Comparison of ENCODE assay signal across 9 cellular contexts in the genomic region with DNA sequence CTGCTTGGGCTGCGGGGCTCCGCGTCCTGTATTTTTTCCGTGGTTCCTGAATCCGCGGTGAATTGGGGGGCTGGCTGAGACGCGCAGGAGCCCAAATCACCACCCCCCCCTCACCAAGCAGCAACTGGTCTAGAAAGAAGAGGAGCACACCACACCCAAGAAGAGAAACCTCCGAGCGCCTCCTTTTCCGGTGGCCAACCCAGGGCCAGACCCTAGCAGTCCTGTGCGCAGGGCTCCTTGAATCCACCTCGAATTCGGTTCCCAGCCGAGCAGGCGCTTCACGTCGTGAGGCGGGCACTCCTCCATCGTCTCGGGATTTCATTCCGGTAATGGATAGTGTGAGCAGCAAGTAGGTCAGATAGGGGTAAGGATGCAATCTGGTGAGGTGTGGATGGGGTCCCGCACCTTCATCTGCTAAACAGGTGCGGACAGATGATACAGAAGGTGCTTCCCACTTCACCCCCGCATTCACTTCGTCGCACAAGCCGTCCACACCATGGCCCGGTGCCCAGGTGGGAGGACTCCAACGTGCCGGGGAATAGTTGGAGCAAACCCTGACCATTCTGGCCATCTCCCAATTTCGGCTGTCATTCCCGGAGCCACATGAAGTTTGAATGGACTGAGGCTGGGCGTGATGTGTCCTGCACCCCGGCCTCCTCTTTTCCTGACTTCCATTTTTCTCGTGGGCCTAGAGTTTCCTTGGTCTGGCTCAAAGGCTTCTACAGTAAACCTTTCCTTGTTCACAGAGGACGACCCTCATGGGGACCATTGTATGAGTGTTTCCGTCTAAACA. TPM values are rescaled to one million over a fixed set of nuclear protein-coding genes. Genes with fewer than 3 reads are reported as not detected.
DNase-seq lines count a peak whose midpoint lies in the region; ATAC-seq and TF ChIP-seq lines count a peak whose summit lies in the region.
"Had no signal": no experiment of that assay in that cellular context is flagged by ENCODE, and none has a peak within 500 bp of the region (broad histone marks: within the 10 kb centered on the region; RNA-seq: fewer than 3 reads in every experiment).

No MANE protein-coding gene starts in this region.

- H3K27ac Mint-ChIP-seq in T-helper 1 cell treated with Interleukin-12 subunit alpha and Interleukin-12 subunit beta and Interleukin-4 antibody, amounts not matched to agents 30 μg/mL and 1 μg/mL, for 36 hours: no peak overlapping the region
- no peak overlapping the region for H3K27ac Mint-ChIP-seq in activated naive CD8-positive, alpha-beta T cell treated with anti-CD3 and anti-CD28 coated beads for 36 hours
- H3K27ac Mint-ChIP-seq in stimulated activated naive CD8-positive, alpha-beta T cell treated with anti-CD3 and anti-CD28 coated beads, Interleukin-15, amount 100 ng/mL, for 72 hours: no peak overlapping the region
- H3K27ac Mint-ChIP-seq in glutamatergic neuron (ENCODE audit: unreplicated experiment): no peak overlapping the region

- peak overlapping the region; percentile 80 for H3K4me3 ChIP-seq in iPS-15b (ENCODE audit: low read depth, low read length)

- no peak for TF ChIP-seq CTCF in glutamatergic neuron (IDR thresholded peaks at IDR 0.05; ENCODE audit: partially characterized antibody, unreplicated experiment)

- peaks cover 4% of the 10 kb centered on the region for H3K4me1 ChIP-seq in iPS-15b (ENCODE audit: control insufficient read depth, insufficient read depth, low read length)

- H3K9ac ChIP-seq in iPS-15b (ENCODE audit: low read depth, low read length): no peak overlapping the region

- ATAC-seq in stimulated activated naive CD8-positive, alpha-beta T cell treated with anti-CD3 and anti-CD28 coated beads, Interleukin-15, amount 100 ng/mL, for 72 hours: no peak

- no peaks in the 10 kb centered on the region for H3K9me3 ChIP-seq in iPS-15b (ENCODE audit: control insufficient read depth, insufficient read depth, low read length)

- peaks cover 29% of the 10 kb centered on the region for H3K27me3 Mint-ChIP-seq in T-helper 1 cell treated with Interleukin-12 subunit alpha and Interleukin-12 subunit beta and Interleukin-4 antibody, amounts not matched to agents 30 μg/mL and 1 μg/mL, for 36 hours (ENCODE audit: low read depth)
- H3K27me3 Mint-ChIP-seq in activated naive CD8-positive, alpha-beta T cell treated with anti-CD3 and anti-CD28 coated beads for 36 hours: peaks cover 80% of the 10 kb centered on the region
- H3K27me3 Mint-ChIP-seq in stimulated activated naive CD8-positive, alpha-beta T cell treated with anti-CD3 and anti-CD28 coated beads, Interleukin-15, amount 100 ng/mL, for 72 hours: peaks cover 85% of the 10 kb centered on the region
- peaks cover 22% of the 10 kb centered on the region for H3K27me3 Mint-ChIP-seq in glutamatergic neuron (ENCODE audit: unreplicated experiment)

- H3K4me3 Mint-ChIP-seq in T-helper 1 cell treated with Interleukin-12 subunit alpha and Interleukin-12 subunit beta and Interleukin-4 antibody, amounts not matched to agents 30 μg/mL and 1 μg/mL, for 36 hours: peak overlapping the region; percentile 42
- H3K4me3 Mint-ChIP-seq in activated naive CD8-positive, alpha-beta T cell treated with anti-CD3 and anti-CD28 coated beads for 36 hours: peak overlapping the region; percentile 69
- peak overlapping the region; percentile 77 to 78 for H3K4me3 Mint-ChIP-seq in stimulated activated naive CD8-positive, alpha-beta T cell treated with anti-CD3 and anti-CD28 coated beads, Interleukin-15, amount 100 ng/mL, for 72 hours
- no peak overlapping the region for H3K4me3 Mint-ChIP-seq in glutamatergic neuron (ENCODE audit: unreplicated experiment)

- H3K36me3 ChIP-seq in iPS-15b (ENCODE audit: control insufficient read depth, insufficient read depth, low read length): no peaks in the 10 kb centered on the region

- DNase-seq in T-helper 1 cell (no peak), glutamatergic neuron (no peak), NCI-H524 treated with DMSO at 0.1 percent for 48 hours (lab: John Stamatoyannopoulos, UW) (no peak), Ammon's horn (ENCODE audit: low spot score) (no peak)
- no peak for DNase-seq in activated naive CD8-positive, alpha-beta T cell treated with anti-CD3 and anti-CD28 coated beads for 36 hours
- DNase-seq in stimulated activated naive CD8-positive, alpha-beta T cell treated with anti-CD3 and anti-CD28 coated beads, Interleukin-15, amount 100 ng/mL, for 72 hours: no peak
- DNase-seq: ACHN had no signal

- H3K9me3 Mint-ChIP-seq in T-helper 1 cell treated with Interleukin-12 subunit alpha and Interleukin-12 subunit beta and Interleukin-4 antibody, amounts not matched to agents 30 μg/mL and 1 μg/mL, for 36 hours: peaks cover 42% of the 10 kb centered on the region
- no peaks in the 10 kb centered on the region for H3K9me3 Mint-ChIP-seq in activated naive CD8-positive, alpha-beta T cell treated with anti-CD3 and anti-CD28 coated beads for 36 hours
- no peaks in the 10 kb centered on the region for H3K9me3 Mint-ChIP-seq in stimulated activated naive CD8-positive, alpha-beta T cell treated with anti-CD3 and anti-CD28 coated beads, Interleukin-15, amount 100 ng/mL, for 72 hours
- H3K9me3 Mint-ChIP-seq in glutamatergic neuron (ENCODE audit: unreplicated experiment): peaks cover 35% of the 10 kb centered on the region

- H3K36me3 Mint-ChIP-seq in T-helper 1 cell treated with Interleukin-12 subunit alpha and Interleukin-12 subunit beta and Interleukin-4 antibody, amounts not matched to agents 30 μg/mL and 1 μg/mL, for 36 hours (ENCODE audit: low read depth): peaks cover 2% of the 10 kb centered on the region
- no peaks in the 10 kb centered on the region for H3K36me3 Mint-ChIP-seq in activated naive CD8-positive, alpha-beta T cell treated with anti-CD3 and anti-CD28 coated beads for 36 hours
- peaks cover 27% of the 10 kb centered on the region for H3K36me3 Mint-ChIP-seq in glutamatergic neuron (ENCODE audit: unreplicated experiment)

- H3K27me3 ChIP-seq in iPS-15b (ENCODE audit: control insufficient read depth, insufficient read depth, low read length): peaks cover 69% of the 10 kb centered on the region

- peaks cover 4% of the 10 kb centered on the region for H3K4me1 Mint-ChIP-seq in T-helper 1 cell treated with Interleukin-12 subunit alpha and Interleukin-12 subunit beta and Interleukin-4 antibody, amounts not matched to agents 30 μg/mL and 1 μg/mL, for 36 hours (ENCODE audit: low read depth)
- peaks cover 14% of the 10 kb centered on the region for H3K4me1 Mint-ChIP-seq in activated naive CD8-positive, alpha-beta T cell treated with anti-CD3 and anti-CD28 coated beads for 36 hours
- peaks cover 33% of the 10 kb centered on the region for H3K4me1 Mint-ChIP-seq in stimulated activated naive CD8-positive, alpha-beta T cell treated with anti-CD3 and anti-CD28 coated beads, Interleukin-15, amount 100 ng/mL, for 72 hours
- peaks cover 2% of the 10 kb centered on the region for H3K4me1 Mint-ChIP-seq in glutamatergic neuron (ENCODE audit: low read depth, unreplicated experiment)

RNA-seq across cellular contexts. Expression of a gene that starts 19.8 kb away (rescaled TPM):
- 10 to 100 TPM in 1 of 2 experiments, 1 to 10 TPM in 1; 9.8 to 10.2 TPM for total RNA-seq in activated naive CD8-positive, alpha-beta T cell treated with anti-CD3 and anti-CD28 coated beads for 36 hours
- total RNA-seq in glutamatergic neuron (ENCODE audit: unreplicated experiment): 9.6 TPM
